16 cellular contexts compared by ENCODE assay signal in the genomic region with DNA sequence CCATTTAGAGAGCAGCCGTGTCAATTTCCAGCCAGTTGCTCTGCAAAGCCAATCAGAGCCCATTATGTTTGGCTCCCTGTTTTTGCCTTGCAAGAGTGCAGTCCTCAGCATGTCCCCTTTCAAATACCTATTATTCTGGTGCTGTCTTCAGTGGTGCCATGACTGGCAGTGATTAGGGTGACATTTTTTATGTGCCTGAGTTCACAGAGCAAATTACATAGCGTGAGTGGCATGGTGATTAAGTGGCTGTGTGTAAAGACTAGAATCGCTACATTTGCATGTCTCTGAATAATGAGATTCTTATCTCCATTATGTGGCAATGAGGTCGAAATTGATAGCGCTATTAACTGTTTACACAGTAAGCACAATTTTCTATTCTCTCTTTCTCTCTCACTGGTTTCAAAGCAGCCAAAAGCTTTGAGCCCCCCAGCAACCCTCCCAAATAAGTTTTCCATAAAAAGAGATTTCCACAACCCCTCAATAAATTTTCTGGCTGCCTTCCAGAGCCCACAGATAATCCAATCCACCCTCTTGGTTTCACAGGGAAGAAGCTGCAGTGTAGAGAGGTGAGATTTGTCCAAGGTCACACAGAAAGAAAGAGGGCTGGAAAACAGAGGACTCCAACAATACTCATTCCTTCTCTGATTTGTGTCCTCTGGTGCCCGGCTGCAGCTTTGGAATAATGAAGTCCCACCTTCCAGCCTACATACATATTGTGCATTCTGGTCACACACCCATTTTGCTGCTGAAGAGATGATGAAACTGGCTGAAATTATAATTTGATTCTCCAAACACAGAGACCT. TPM values are rescaled to one million over a fixed set of nuclear protein-coding genes. Genes with fewer than 3 reads are reported as not detected.
DNase-seq lines count a peak whose midpoint lies in the region; TF ChIP-seq lines count a peak whose summit lies in the region.
"Had no signal": no experiment of that assay in that cellular context is flagged by ENCODE, and none has a peak within 500 bp of the region (broad histone marks: within the 10 kb centered on the region; RNA-seq: fewer than 3 reads in every experiment).

No MANE protein-coding gene starts in this region.

- DNase-seq in AG09319 (ENCODE audit: extremely low read depth, low read depth) (peak; percentile 11), LoVo (ENCODE audit: low spot score) (peak; percentile 70), NCI-H460 (ENCODE audit: extremely low read depth, low read depth) (peak; percentile 36), dedifferentiated amniotic fluid mesenchymal stem cell (ENCODE audit: extremely low spot score) (peak; percentile 63), HK-2 (ENCODE audit: unreplicated experiment) (no peak), foreskin melanocyte (no peak), caudate nucleus (lab: John Stamatoyannopoulos, UW) (no peak), occipital lobe (lab: John Stamatoyannopoulos, UW) (no peak)
- DNase-seq: activated CD4-positive, alpha-beta T cell treated with anti-CD3 and anti-CD28 coated beads for 48 hours; AML-193; DND-41; heart left ventricle; PC-9; stimulated activated CD4-positive, alpha-beta T cell treated with anti-CD3 and anti-CD28 coated beads, Interleukin-2, amount 100 ng/mL, for 48 hours; T-cell; uterus had no signal

- TF ChIP-seq CTCF in AG09319 (IDR thresholded peaks at IDR 0.05; ENCODE audit: low read depth, low read length), result no peak

- H3K27ac ChIP-seq in caudate nucleus (ENCODE audit: low read depth, low read length), result no peak overlapping the region
- H3K27ac ChIP-seq: heart left ventricle, PC-9, uterus had no signal

RNA-seq across cellular contexts. Expression of gene NUDT4, which starts 58.8 kb away (rescaled TPM):
- total RNA-seq in NCI-H460 (2014; rRNA removed; shearing (Covaris generic)), result 96.5 and 101 TPM in 2 replicates
- 19.4 and 26.3 TPM in 2 replicates for polyA plus RNA-seq in NCI-H460 (2014; cell fraction: nucleus; rRNA removed)
- 151 TPM for total RNA-seq in occipital lobe

Comparison
In these comparisons a context has a peak if more than half of its experiments do, and no peak if none do; other contexts are left out.
1. DNase-seq: peak in AG09319 (single experiment), LoVo (single experiment), NCI-H460 (single experiment) and dedifferentiated amniotic fluid mesenchymal stem cell (single experiment); none in HK-2 (single experiment), foreskin melanocyte (single experiment), caudate nucleus (0 of 61) and occipital lobe (single experiment).